In genomic region chr3:46996689-46997452, GRCh38 we compare ENCODE assay signal across 22 cellular contexts. TPM values are rescaled to one million over a fixed set of nuclear protein-coding genes. Genes with fewer than 3 reads are reported as not detected.
DNase-seq lines count a peak whose midpoint lies in the region; ATAC-seq, FAIRE-seq and TF ChIP-seq lines count a peak whose summit lies in the region.
"Had no signal": no experiment of that assay in that cellular context is flagged by ENCODE, and none has a peak within 500 bp of the region (broad histone marks: within the 10 kb centered on the region; RNA-seq: fewer than 3 reads in every experiment).

No MANE protein-coding gene starts in this region.

- peak overlapping the region in 6 of 7 donors; percentile 14 to 87 (median 54) for H3K27ac Mint-ChIP-seq in CD14-positive monocyte
- H3K27ac Mint-ChIP-seq in natural killer cell treated with Interleukin-12 subunit alpha and Interleukin-12 subunit beta and Interleukin-15 and Interleukin-18, amount 100 ng/mL, for 72 hours, result peak overlapping the region; percentile 42 to 53
- H3K27ac Mint-ChIP-seq: activated naive CD4-positive, alpha-beta T cell treated with anti-CD3 and anti-CD28 coated beads, Interleukin-2, amount 50 U/mL, for 24 hours; mesothelial cell of epicardium had no signal

- peaks cover 0 to 5% of the 10 kb centered on the region in 2 experiments for H3K36me3 ChIP-seq in SK-N-SH (replicated peaks in 1 of 2; ENCODE audit: control insufficient read depth in 1 of 2, insufficient read depth in 2 of 2, low read length in 1 of 2)

- H3K27me3 ChIP-seq in SK-N-SH (ENCODE audit: insufficient read depth), result no peaks in the 10 kb centered on the region

- peaks cover 0 to 2% of the 10 kb centered on the region in 2 experiments; a peak in 1 of 4 replicates for H3K4me1 ChIP-seq in SK-N-SH (ENCODE audit: control insufficient read depth in 1 of 2, insufficient read depth in 2 of 2, low read depth in 1 of 2, low read length in 1 of 2)

- H3K9me2 ChIP-seq in SK-N-SH, result no peaks in the 10 kb centered on the region

- H3K4me2 ChIP-seq in SK-N-SH, result no peak overlapping the region

- peaks cover 0 to 1% (median 0%) of the 10 kb centered on the region in 3 donors for H3K27me3 Mint-ChIP-seq in CD14-positive monocyte (ENCODE audit: low read depth in 3 of 3)
- H3K27me3 Mint-ChIP-seq in natural killer cell treated with Interleukin-12 subunit alpha and Interleukin-12 subunit beta and Interleukin-15 and Interleukin-18, amount 100 ng/mL, for 72 hours, result no peaks in the 10 kb centered on the region
- H3K27me3 Mint-ChIP-seq: activated naive CD4-positive, alpha-beta T cell treated with anti-CD3 and anti-CD28 coated beads, Interleukin-2, amount 50 U/mL, for 24 hours; IgD-negative memory B cell had no signal

- peaks cover 0 to 2% (median 0%) of the 10 kb centered on the region in 7 donors for H3K9me3 Mint-ChIP-seq in CD14-positive monocyte
- H3K9me3 Mint-ChIP-seq in natural killer cell treated with Interleukin-12 subunit alpha and Interleukin-12 subunit beta and Interleukin-15 and Interleukin-18, amount 100 ng/mL, for 72 hours, result no peaks in the 10 kb centered on the region
- H3K9me3 Mint-ChIP-seq: activated naive CD4-positive, alpha-beta T cell treated with anti-CD3 and anti-CD28 coated beads, Interleukin-2, amount 50 U/mL, for 24 hours; IgD-negative memory B cell; mesothelial cell of epicardium had no signal

- POLR2A ChIA-PET in SK-N-SH (lab: Yijun Ruan, JAX), result no interaction called here

- H3K27ac ChIP-seq in SK-N-SH (ENCODE audit: low read depth in 2 of 2, low read length in 1 of 2), result no peak overlapping the region
- H3K27ac ChIP-seq: WERI-Rb-1 had no signal

- H3K4me3 ChIP-seq in SK-N-SH (ENCODE audit: low read depth in 2 of 2, low read length in 1 of 2), result no peak overlapping the region
- H3K4me3 ChIP-seq: skin epidermis had no signal

- no peaks in the 10 kb centered on the region for H3K79me2 ChIP-seq in SK-N-SH (ENCODE audit: insufficient read depth)

- intact Hi-C loops in CD14-positive monocyte (cut with micrococcal nuclease), result loop anchor here (5.0 kb wide), 2 partner anchors 75 to 290 kb away; no protein-coding TSS in a partner anchor

- H3K4me3 Mint-ChIP-seq in CD14-positive monocyte, result no peak overlapping the region
- no peak overlapping the region for H3K4me3 Mint-ChIP-seq in natural killer cell treated with Interleukin-12 subunit alpha and Interleukin-12 subunit beta and Interleukin-15 and Interleukin-18, amount 100 ng/mL, for 72 hours
- H3K4me3 Mint-ChIP-seq: activated naive CD4-positive, alpha-beta T cell treated with anti-CD3 and anti-CD28 coated beads, Interleukin-2, amount 50 U/mL, for 24 hours; mesothelial cell of epicardium had no signal

- no peaks in the 10 kb centered on the region for H3K9me3 ChIP-seq in SK-N-SH

- WGBS in SK-N-SH (ENCODE audit: low lambda C conversion rate), result 70% methylated on average over 6 of the region's 12 CpGs

- no peak for TF ChIP-seq EP300 in SK-N-SH (IDR thresholded peaks at IDR 0.05; ENCODE audit: borderline replicate concordance in 1 of 2, low read depth in 1 of 2, low read length in 1 of 2)

- DNase-seq in SK-N-SH (peak; percentile 45), CD14-positive monocyte (ENCODE audit: low spot score) (peak; percentile 41), amniotic epithelial cell (ENCODE audit: low read depth) (peak; percentile 61), GM19239 (ENCODE audit: insufficient read length, low spot score) (no peak), mucosa of gallbladder (ENCODE audit: low spot score) (no peak), GM19238 (ENCODE audit: insufficient read length, low spot score) (no peak)
- no peak for DNase-seq in natural killer cell treated with Interleukin-12 subunit alpha and Interleukin-12 subunit beta and Interleukin-15 and Interleukin-18, amount 100 ng/mL, for 72 hours (ENCODE audit: low spot score)
- DNase-seq: 8988T; activated CD8-positive, alpha-beta memory T cell treated with anti-CD3 and anti-CD28 coated beads, Interleukin-2, amount 50 U/mL, for 4 hours; C1 segment of cervical spinal cord; effector CD8-positive, alpha-beta T cell; NCI-H1048; NCI-H2107; NCI-H774; PC-3; trophoblast cell; WERI-Rb-1 had no signal

- H3F3A ChIP-seq in SK-N-SH (replicated peaks; ENCODE audit: insufficient read depth), result no peaks in the 10 kb centered on the region

- TF ChIP-seq RAD21 in SK-N-SH (IDR thresholded peaks at IDR 0.05; ENCODE audit: low read length), result no peak

- ATAC-seq in SK-N-SH treated with all-trans-retinoic acid at 6 μM for 48 hours, result no peak
- no peak for ATAC-seq in natural killer cell treated with Interleukin-12 subunit alpha and Interleukin-12 subunit beta and Interleukin-15 and Interleukin-18, amount 100 ng/mL, for 72 hours
- ATAC-seq: PC-3 had no signal

- H4K20me1 ChIP-seq in SK-N-SH (ENCODE audit: insufficient read depth), result no peaks in the 10 kb centered on the region

- H3K4me1 Mint-ChIP-seq in CD14-positive monocyte, result peaks cover 17% of the 10 kb centered on the region
- H3K4me1 Mint-ChIP-seq in natural killer cell treated with Interleukin-12 subunit alpha and Interleukin-12 subunit beta and Interleukin-15 and Interleukin-18, amount 100 ng/mL, for 72 hours (ENCODE audit: low read depth in 2 of 2), result peaks cover 17 to 27% of the 10 kb centered on the region in 2 donors

- H3K36me3 Mint-ChIP-seq in CD14-positive monocyte, result peaks cover 79 to 100% of the 10 kb centered on the region in 2 donors
- no peaks in the 10 kb centered on the region for H3K36me3 Mint-ChIP-seq in natural killer cell treated with Interleukin-12 subunit alpha and Interleukin-12 subunit beta and Interleukin-15 and Interleukin-18, amount 100 ng/mL, for 72 hours
- H3K36me3 Mint-ChIP-seq: mesothelial cell of epicardium had no signal

- no peak overlapping the region for H2AFZ ChIP-seq in SK-N-SH (ENCODE audit: low read depth)

- FAIRE-seq in GM19239 (lab: Jason Lieb, UNC), result no peak

- TF ChIP-seq CTCF in SK-N-SH (IDR thresholded peaks at IDR 0.05), result no peak
- no peak for TF ChIP-seq CTCF in CD14-positive monocyte (IDR thresholded peaks at IDR 0.05)

- no peak overlapping the region for H3K9ac ChIP-seq in SK-N-SH

- CTCF ChIA-PET in SK-N-SH (lab: Yijun Ruan, JAX), result interaction anchor here (1.6 to 4.8 kb wide), 2 partner anchors 9 to 74 kb away, joined by 7 to 44 read pairs; no protein-coding TSS in a partner anchor

TF ChIP-seq in SK-N-SH, 30 proteins besides CTCF, POLR2A, EP300 and RAD21 (continues in another document):
- TF ChIP-seq, protein P1, sequence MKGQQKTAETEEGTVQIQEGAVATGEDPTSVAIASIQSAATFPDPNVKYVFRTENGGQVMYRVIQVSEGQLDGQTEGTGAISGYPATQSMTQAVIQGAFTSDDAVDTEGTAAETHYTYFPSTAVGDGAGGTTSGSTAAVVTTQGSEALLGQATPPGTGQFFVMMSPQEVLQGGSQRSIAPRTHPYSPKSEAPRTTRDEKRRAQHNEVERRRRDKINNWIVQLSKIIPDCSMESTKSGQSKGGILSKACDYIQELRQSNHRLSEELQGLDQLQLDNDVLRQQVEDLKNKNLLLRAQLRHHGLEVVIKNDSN (IDR thresholded peaks at IDR 0.05; ENCODE audit: borderline replicate concordance, low read depth), result no peak
- TF ChIP-seq SIN3A (IDR thresholded peaks at IDR 0.05; ENCODE audit: borderline replicate concordance, low read depth, low read length) (no peak), EZH2phosphoT487 (IDR thresholded peaks at IDR 0.05; ENCODE audit: borderline replicate concordance, low read depth) (no peak), TAF1 (IDR thresholded peaks at IDR 0.05; ENCODE audit: borderline replicate concordance, low read depth, low read length) (no peak), TEAD4 (IDR thresholded peaks at IDR 0.05; ENCODE audit: borderline replicate concordance, insufficient read depth) (no peak), SMC3 (IDR thresholded peaks at IDR 0.05; ENCODE audit: low read depth, low read length) (no peak)

TF ChIP-seq in SK-N-SH treated with all-trans-retinoic acid at 6 μM for 48 hours, 23 proteins besides CTCF, POLR2A, EP300 and RAD21:
- TF ChIP-seq ZNF70 (CRISPR knock-in tag; IDR thresholded peaks at IDR 0.05) (no peak), TOX (CRISPR knock-in tag; IDR thresholded peaks at IDR 0.05; ENCODE audit: borderline replicate concordance) (no peak), POU6F1 (CRISPR knock-in tag; IDR thresholded peaks at IDR 0.05; ENCODE audit: borderline replicate concordance, low read depth) (no peak), SNAI2 (CRISPR knock-in tag; IDR thresholded peaks at IDR 0.05) (no peak), ESRRG (CRISPR knock-in tag; IDR thresholded peaks at IDR 0.05) (no peak), ZNF8 (CRISPR knock-in tag; IDR thresholded peaks at IDR 0.05) (no peak), GLIS3 (CRISPR knock-in tag; IDR thresholded peaks at IDR 0.05) (no peak)

RNA-seq across cellular contexts. Expression of gene NBEAL2, which starts 17.4 kb away (rescaled TPM):
- 15.5 and 20.3 TPM in 2 replicates for polyA plus RNA-seq in SK-N-SH (2012; rRNA removed)
- polyA plus RNA-seq in SK-N-SH (2012; cell fraction: cytosol; rRNA removed), result 2.6 and 5.5 TPM in 2 replicates
- polyA plus RNA-seq in SK-N-SH (2012; cell fraction: nucleus; rRNA removed), result 152 and 177 TPM in 2 replicates
- 10 to 100 TPM; 10.4 to 17.3 TPM for polyA plus RNA-seq in CD14-positive monocyte
- total RNA-seq in natural killer cell treated with Interleukin-12 subunit alpha and Interleukin-12 subunit beta and Interleukin-15 and Interleukin-18, amount 100 ng/mL, for 72 hours, result 100 to 1,000 TPM; 121 to 255 TPM
- total RNA-seq in mucosa of gallbladder, result 150 TPM

RNA-seq across cellular contexts. Expression of gene CCDC12, which starts 20.3 kb away (rescaled TPM):
- polyA plus RNA-seq in SK-N-SH (2012; rRNA removed) (53.2 and 105 TPM in 2 replicates), CD14-positive monocyte (10 to 100 TPM; 50.1 to 55.8 TPM)
- 68.1 and 147 TPM in 2 replicates for polyA plus RNA-seq in SK-N-SH (2012; cell fraction: cytosol; rRNA removed)
- polyA plus RNA-seq in SK-N-SH (2012; cell fraction: nucleus; rRNA removed), result 66.6 and 79.5 TPM in 2 replicates
- 10 to 100 TPM; 58.0 to 89.8 TPM for total RNA-seq in natural killer cell treated with Interleukin-12 subunit alpha and Interleukin-12 subunit beta and Interleukin-15 and Interleukin-18, amount 100 ng/mL, for 72 hours
- total RNA-seq in mucosa of gallbladder, result 50.0 TPM

Comparison
In these comparisons a context has a peak if more than half of its experiments do, and no peak if none do; other contexts are left out.
1. DNase-seq: peak in SK-N-SH (single experiment), CD14-positive monocyte (single experiment) and amniotic epithelial cell (single experiment); none in natural killer cell treated with Interleukin-12 subunit alpha and Interleukin-12 subunit beta and Interleukin-15 and Interleukin-18, amount 100 ng/mL, for 72 hours (single experiment), GM19239 (single experiment), mucosa of gallbladder (single experiment) and GM19238 (single experiment).